9 cellular contexts compared by ENCODE assay signal in genomic region chr15:71125831-71126453, GRCh38. TPM values are rescaled to one million over a fixed set of nuclear protein-coding genes. Genes with fewer than 3 reads are reported as not detected.
DNase-seq lines count a peak whose midpoint lies in the region; ATAC-seq, FAIRE-seq and TF ChIP-seq lines count a peak whose summit lies in the region.
"Had no signal": no experiment of that assay in that cellular context is flagged by ENCODE, and none has a peak within 500 bp of the region (broad histone marks: within the 10 kb centered on the region; RNA-seq: fewer than 3 reads in every experiment).

No MANE protein-coding gene starts in this region.

- H3K36me3 ChIP-seq in heart left ventricle: no peaks in the 10 kb centered on the region
- H3K36me3 ChIP-seq in K562 (ENCODE audit: control insufficient read depth, insufficient read depth, low read length): no peaks in the 10 kb centered on the region
- H3K36me3 ChIP-seq in mesenchymal stem cell (ENCODE audit: control insufficient read depth in 1 of 2, insufficient read depth in 2 of 2, low read depth in 1 of 2, low read length in 2 of 2): no peaks in the 10 kb centered on the region

- H2AFZ ChIP-seq in K562 (ENCODE audit: low read depth, low read length) (no peak overlapping the region), mesenchymal stem cell (ENCODE audit: low read depth, low read length) (no peak overlapping the region)

- H3K18ac ChIP-seq in mesenchymal stem cell (ENCODE audit: low read depth in 1 of 2, low read length in 2 of 2): no peak overlapping the region

- peak in 3 of 4 donors; percentile 30 to 53 (median 38) for ATAC-seq in heart left ventricle
- peak; percentile 94 for ATAC-seq in K562
- ATAC-seq in left colon: peak; percentile 27
- no peak for ATAC-seq in GM21619 (IDR thresholded peaks at IDR 0.05; ENCODE audit: unreplicated experiment)
- no peak for ATAC-seq in GM21423 (IDR thresholded peaks at IDR 0.05; ENCODE audit: unreplicated experiment)

- H3K27ac ChIP-seq in heart left ventricle (peak overlapping the region; percentile 4 to 90 (median 74)), K562 (ENCODE audit: extremely low read depth, low read depth, low read length) (no peak overlapping the region), mesenchymal stem cell (ENCODE audit: low read length, poor library complexity, severe bottlenecking) (no peak overlapping the region)

- H3K79me1 ChIP-seq in mesenchymal stem cell (replicated peaks; ENCODE audit: low read length, poor library complexity, severe bottlenecking): peaks cover 31% of the 10 kb centered on the region

- no TSS peak for BruUV-seq in K562 (replicated peaks; lab: Mats Ljungman, UMichigan)

- H4K91ac ChIP-seq in mesenchymal stem cell (ENCODE audit: low read length): no peak overlapping the region

- H3K27me3 ChIP-seq in heart left ventricle (no peaks in the 10 kb centered on the region), K562 (ENCODE audit: control insufficient read depth in 2 of 2, insufficient read depth in 2 of 2, low read length in 2 of 2) (peaks cover 0 to 4% of the 10 kb centered on the region in 2 experiments; a peak in 2 of 5 replicates), mesenchymal stem cell (ENCODE audit: control insufficient read depth in 1 of 2, insufficient read depth in 1 of 2, low read length in 2 of 2) (no peaks in the 10 kb centered on the region)

- no peak for TF ChIP-seq EP300 in K562 (IDR thresholded peaks at IDR 0.05; ENCODE audit: low read length)

- no peaks in the 10 kb centered on the region for H3K9me3 ChIP-seq in heart left ventricle
- H3K9me3 ChIP-seq in K562 (replicated peaks; ENCODE audit: control insufficient read depth, insufficient read depth, low read depth, low read length): no peaks in the 10 kb centered on the region
- H3K9me3 ChIP-seq in mesenchymal stem cell (ENCODE audit: control insufficient read depth, low read length): no peaks in the 10 kb centered on the region

- TF ChIP-seq RAD21 in K562 (CRISPR knock-in tag; conservative IDR thresholded peaks at IDR 0.05 in 1 of 2, IDR thresholded peaks at IDR 0.05 in 1 of 2): peak in 1 of 2 experiments; percentile 36; a peak in 2 of 4 replicates

- no peaks in the 10 kb centered on the region for H3K9me1 ChIP-seq in K562 (ENCODE audit: control insufficient read depth, insufficient read depth, low read length)

- H3K14ac ChIP-seq in mesenchymal stem cell (ENCODE audit: low read length in 2 of 2): no peak overlapping the region

- H4K8ac ChIP-seq in mesenchymal stem cell (ENCODE audit: low read length): no peak overlapping the region

- WGBS in heart left ventricle, 4 donors: 70 to 80% (median 77%) methylated on average over 8 to 14 of the region's 14 CpGs
- 0% methylated on average over 12 of the region's 14 CpGs for WGBS in K562 (ENCODE audit: insufficient coverage, low coverage, missing lambda C conversion rate)
- 90% methylated on average over 13 of the region's 14 CpGs for WGBS in mesenchymal stem cell

- no peak overlapping the region for H2BK15ac ChIP-seq in mesenchymal stem cell (ENCODE audit: low read depth, poor library complexity, severe bottlenecking)

- CTCF ChIA-PET in K562 (lab: Yijun Ruan, JAX; ENCODE audit: low intra/inter-chr PET ratio): no interaction called here

- H3K4ac ChIP-seq in mesenchymal stem cell (ENCODE audit: low read depth in 1 of 2, low read length in 2 of 2): no peak overlapping the region

- H2BK12ac ChIP-seq in mesenchymal stem cell (ENCODE audit: low read length in 2 of 2): no peak overlapping the region

- H3K23ac ChIP-seq in mesenchymal stem cell (ENCODE audit: low read length in 2 of 2): no peak overlapping the region

- H3K4me1 ChIP-seq in heart left ventricle: peaks cover 0 to 74% (median 17%) of the 10 kb centered on the region in 12 donors
- no peaks in the 10 kb centered on the region for H3K4me1 ChIP-seq in K562 (replicated peaks in 1 of 2; ENCODE audit: control insufficient read depth in 2 of 2, insufficient read depth in 2 of 2, low read length in 2 of 2)
- peaks cover 8% of the 10 kb centered on the region for H3K4me1 ChIP-seq in mesenchymal stem cell (ENCODE audit: control insufficient read depth, insufficient read depth, low read depth, low read length)

- H3K4me2 ChIP-seq in K562 (ENCODE audit: insufficient read depth, low read length): no peak overlapping the region
- H3K4me2 ChIP-seq in mesenchymal stem cell (ENCODE audit: low read length, poor library complexity, severe bottlenecking): no peak overlapping the region

- peak in 6 of 12 donors; percentile 10 to 40 (median 34) for TF ChIP-seq CTCF in heart left ventricle (IDR thresholded peaks at IDR 0.05)
- peak; percentile 43 to 53 (median 50) for TF ChIP-seq CTCF in K562 (IDR thresholded peaks at IDR 0.05 in 2 of 3, conservative IDR thresholded peaks at IDR 0.05 in 1 of 3; ENCODE audit: insufficient read depth in 2 of 3, low read depth in 1 of 3, low read length in 3 of 3)

- H2AK5ac ChIP-seq in mesenchymal stem cell (ENCODE audit: low read length, severe bottlenecking): no peak overlapping the region

- H4K20me1 ChIP-seq in K562 (replicated peaks; ENCODE audit: control insufficient read depth, insufficient read depth, low read length): no peaks in the 10 kb centered on the region; the same call in 1 of the 2 replicates

- TF ChIP-seq POLR2A in heart left ventricle (IDR thresholded peaks at IDR 0.05) (no peak), K562 (conservative IDR thresholded peaks at IDR 0.05) (no peak)

- H2BK120ac ChIP-seq in mesenchymal stem cell (ENCODE audit: low read depth, low read length): no peak overlapping the region

- H3K79me2 ChIP-seq in K562 (ENCODE audit: control insufficient read depth, insufficient read depth, low read length): no peaks in the 10 kb centered on the region

- POLR2A ChIA-PET in K562 (lab: Yijun Ruan, JAX): no interaction called here

- FAIRE-seq in K562 (lab: Jason Lieb, UNC): no peak

- no peak overlapping the region for H2BK5ac ChIP-seq in mesenchymal stem cell (ENCODE audit: low read depth, low read length, poor library complexity, severe bottlenecking)

- no peak for DNase-seq in heart left ventricle
- DNase-seq in cardiac septum (ENCODE audit: low spot score): no peak
- DNase-seq in K562 (ENCODE audit: extremely low read depth in 1 of 4, low spot score in 3 of 4): peak; percentile 18 to 40 (median 22)
- no peak for DNase-seq in left colon
- DNase-seq in mesenchymal stem cell: no peak
- DNase-seq in RPMI8226: no peak
- DNase-seq: activated naive CD4-positive, alpha-beta T cell treated with anti-CD3 and anti-CD28 coated beads, Interleukin-2, amount 50 U/mL, for 16 hours had no signal

- H3K9ac ChIP-seq in K562 (ENCODE audit: insufficient read depth in 1 of 2, low read depth in 2 of 2, low read length in 2 of 2) (no peak overlapping the region), mesenchymal stem cell (ENCODE audit: low read length) (no peak overlapping the region)

- intact Hi-C loops in heart left ventricle (cut with DNase I) (no loop called here), cardiac septum (cut with DNase I) (no loop called here), K562 (cut with micrococcal nuclease) (no loop called here), left colon (cut with DNase I, micrococcal nuclease) (no loop called here)

- in situ Hi-C loops in K562 (cut with MboI): no loop called here

- H3K4me3 ChIP-seq in heart left ventricle (peak overlapping the region in 1 of 12 donors; percentile 25), K562 (no peak overlapping the region), mesenchymal stem cell (ENCODE audit: insufficient read depth in 1 of 2, low read depth in 1 of 2, low read length in 2 of 2) (no peak overlapping the region)

TF ChIP-seq in K562, 482 proteins besides CTCF, POLR2A, EP300 and RAD21 (continues in another document):
- TF ChIP-seq CBFA2T2 (conservative IDR thresholded peaks at IDR 0.05) (no peak), SMARCE1 (IDR thresholded peaks at IDR 0.05) (no peak), ZNF212 (CRISPR knock-in tag; IDR thresholded peaks at IDR 0.05) (no peak), MITF (IDR thresholded peaks at IDR 0.05) (no peak), NEUROD1 (IDR thresholded peaks at IDR 0.05; ENCODE audit: borderline replicate concordance, low read depth, low read length, partially characterized antibody) (no peak)

RNA-seq across cellular contexts. Expression of gene THSD4, which starts 10.7 kb away (rescaled TPM):
- total RNA-seq in heart left ventricle (100 to 1,000 TPM in 5 of 9 donors, 10 to 100 TPM in 4; 57.4 to 206 (median 104) TPM), cardiac septum (116 TPM), K562 (2014; rRNA removed) (not detected in 2 replicates), K562 (2014; rRNA removed; fragmentation: Illumina TruSeq; extraction: Trizol) (0.04 TPM in 1 of 2 replicates, not detected in the other), K562 (2015; rRNA removed; fragmentation: Illumina TruSeq; extraction: Trizol) (0.04 TPM in 2 replicates), K562 (2021) (0.04 and 0.18 TPM in 2 replicates), left colon (10 to 100 TPM; 35.2 to 45.5 TPM)
- polyA plus RNA-seq in heart left ventricle (10 to 100 TPM; 32.6 to 42.4 TPM), K562 (2011; rRNA removed) (not detected in 2 replicates), K562 (2014; fragmentation: Illumina TruSeq; extraction: Trizol) (0.04 and 0.08 TPM in 2 replicates), K562 (2014; fragmentation: Nextera tagmentation; extraction: Ambion mirVana) (not detected), K562 (2014; rRNA removed) (0.03 TPM in 1 of 2 replicates, not detected in the other)
- 0.05 TPM in 1 of 2 replicates, not detected in the other for total RNA-seq in K562 (2011; cell fraction: chromatin; rRNA removed; ENCODE audit: low replicate concordance)
- under 0.01 TPM in 1 of 2 replicates, not detected in the other for total RNA-seq in K562 (2011; cell fraction: nucleolus; rRNA removed)
- 0.07 and 0.08 TPM in 2 replicates for total RNA-seq in K562 (2011; cell fraction: nucleoplasm; rRNA removed)
- 0.03 TPM in 1 of 2 replicates, not detected in the other for polyA plus RNA-seq in K562 (2011; cell fraction: cytosol; rRNA removed)
- 0.01 TPM in 1 of 2 replicates, not detected in the other for polyA plus RNA-seq in K562 (2011; cell fraction: nucleus; rRNA removed)
- 0.01 and 1.7 TPM in 2 replicates for polyA plus RNA-seq in K562 (2012)
- polyA minus RNA-seq in K562 (2011; rRNA and poly(A)+ RNA removed): not detected in 2 replicates
- not detected in 2 replicates for polyA minus RNA-seq in K562 (2011; cell fraction: cytosol; rRNA and poly(A)+ RNA removed)
- polyA minus RNA-seq in K562 (2011; cell fraction: nucleus; rRNA and poly(A)+ RNA removed): not detected in 2 replicates
- polyA plus RNA-seq in mesenchymal stem cell (2013, experiment 1 of 2): 5.7 TPM
- polyA plus RNA-seq in mesenchymal stem cell (2013, experiment 2 of 2): 5.6 TPM

Comparison
In these comparisons a context has a peak if more than half of its experiments do, and no peak if none do; other contexts are left out.
1. ATAC-seq: peak in heart left ventricle (3 of 4), K562 (single experiment) and left colon (single experiment); none in GM21619 (single experiment) and GM21423 (single experiment).
2. DNase-seq: peak in K562 (4 of 4); none in heart left ventricle (0 of 5), cardiac septum (single experiment), left colon (0 of 2), mesenchymal stem cell (single experiment) and RPMI8226 (single experiment).
3. H3K27ac ChIP-seq: peak in heart left ventricle (12 of 12); none in K562 (single experiment) and mesenchymal stem cell (single experiment).
4. RNA of gene THSD4, which starts 10.7 kb away (total RNA-seq): 116 TPM in cardiac septum (single experiment), 57.4 to 206 TPM in heart left ventricle and 35.2 to 45.5 TPM in left colon; under 0.01 to 0.18 TPM in K562; every median in the first group is over 10 times any median in the second.